Comparison of ENCODE assay signal across 16 cellular contexts in the genomic region with DNA sequence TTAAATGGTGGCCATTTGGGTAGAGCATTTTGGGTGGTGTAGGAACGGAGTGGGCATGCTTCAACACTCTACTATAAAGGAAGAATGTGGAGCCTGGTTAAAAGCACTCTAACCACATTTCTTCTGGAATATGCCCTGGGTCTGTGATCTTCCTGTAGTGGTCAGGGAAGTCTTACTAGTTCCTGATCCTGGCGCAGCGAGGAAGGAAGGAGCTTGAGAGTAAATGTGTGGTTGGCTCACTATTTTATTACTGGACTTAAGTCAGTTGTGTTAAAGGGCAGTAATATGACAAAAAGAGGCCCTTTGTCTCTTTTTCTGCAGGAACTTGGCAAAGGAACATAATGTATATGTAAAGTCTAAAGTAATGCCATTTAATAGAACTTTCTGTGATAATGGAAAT.
DNase-seq lines count a peak whose midpoint lies in the region; ATAC-seq and TF ChIP-seq lines count a peak whose summit lies in the region.
"Had no signal": no experiment of that assay in that cellular context is flagged by ENCODE, and none has a peak within 500 bp of the region (broad histone marks: within the 10 kb centered on the region; RNA-seq: fewer than 3 reads in every experiment).

No MANE protein-coding gene starts in this region.

- DNase-seq in H9 (no peak), UCSD-AML1 (lab: John Stamatoyannopoulos, UW; ENCODE audit: unreplicated experiment) (peak; percentile 12), left colon (peak in 1 of 2 donors; percentile 53), progenitor cell of endocrine pancreas (ENCODE audit: low spot score, unreplicated experiment) (no peak), RWPE1 (ENCODE audit: low spot score) (no peak), NCI-H69 (lab: John Stamatoyannopoulos, UW) (no peak), hepatic stellate cell (ENCODE audit: low spot score) (no peak)
- DNase-seq: 8988T; AML-193; C1 segment of cervical spinal cord; CD4-positive, alpha-beta memory T cell; DMS79 treated with DMSO at 0.1 percent for 48 hours; EL; IMR-90 had no signal

- H3K36me3 Mint-ChIP-seq in H9 (ENCODE audit: insufficient read depth in 1 of 3, low read depth in 3 of 3): peaks cover 0 to 8% (median 3%) of the 10 kb centered on the region in 3 experiments; a peak in 4 of 7 replicates
- no peaks in the 10 kb centered on the region for H3K36me3 Mint-ChIP-seq in progenitor cell of endocrine pancreas (ENCODE audit: insufficient read depth)
- H3K36me3 Mint-ChIP-seq: CD4-positive, alpha-beta memory T cell had no signal

- ATAC-seq in left colon: peak; percentile 80
- ATAC-seq: HCT116 had no signal

- H3K4me3 Mint-ChIP-seq in H9: no peak overlapping the region
- H3K4me3 Mint-ChIP-seq in progenitor cell of endocrine pancreas (ENCODE audit: low read depth): no peak overlapping the region
- H3K4me3 Mint-ChIP-seq: CD4-positive, alpha-beta memory T cell had no signal

- no peak overlapping the region for H2AFZ ChIP-seq in H9 (ENCODE audit: low read length)

- TF ChIP-seq CTCF in 22Rv1 (IDR thresholded peaks at IDR 0.05) (no peak), H9 (conservative IDR thresholded peaks at IDR 0.05) (no peak), progenitor cell of endocrine pancreas (IDR thresholded peaks at IDR 0.05; ENCODE audit: unreplicated experiment) (no peak), RWPE1 (conservative IDR thresholded peaks at IDR 0.05; ENCODE audit: low read depth) (no peak)

- H4K5ac ChIP-seq in H9 (ENCODE audit: insufficient read length, low read depth, low read length): no peak overlapping the region

- H3K27me3 ChIP-seq in H9 (ENCODE audit: insufficient read depth, low read length): no peaks in the 10 kb centered on the region

- H4K20me1 ChIP-seq in H9 (ENCODE audit: control insufficient read depth, insufficient read depth, insufficient read length): no peaks in the 10 kb centered on the region

- no peak overlapping the region for H3K18ac ChIP-seq in H9 (ENCODE audit: insufficient read length, low read depth, low read length)

- H3K4ac ChIP-seq in H9 (ENCODE audit: low read depth, low read length): no peak overlapping the region

- POLR2A ChIA-PET in RWPE1 (lab: Yijun Ruan, JAX; ENCODE audit: low non-redundant PET): no interaction called here

- H3K27me3 Mint-ChIP-seq in H9 (ENCODE audit: low read depth): no peaks in the 10 kb centered on the region
- no peaks in the 10 kb centered on the region for H3K27me3 Mint-ChIP-seq in progenitor cell of endocrine pancreas
- H3K27me3 Mint-ChIP-seq: CD4-positive, alpha-beta memory T cell had no signal

- H3K79me1 ChIP-seq in H9 (ENCODE audit: insufficient read depth, low read depth, low read length, poor library complexity, severe bottlenecking): no peaks in the 10 kb centered on the region

- H3K79me2 ChIP-seq in H9 (ENCODE audit: insufficient read depth, low read length): no peaks in the 10 kb centered on the region

- H4K8ac ChIP-seq in H9 (replicated peaks; ENCODE audit: insufficient read length, low read depth, low read length): no peak overlapping the region

- no peaks in the 10 kb centered on the region for H3K9me3 ChIP-seq in H9 (ENCODE audit: control insufficient read depth, low read depth, low read length)

- no peak overlapping the region for H3K4me2 ChIP-seq in H9 (ENCODE audit: insufficient read depth, insufficient read length, low read length)

- H2BK20ac ChIP-seq in H9 (ENCODE audit: low read depth, low read length, poor library complexity, severe bottlenecking): no peak overlapping the region

- intact Hi-C loops in left colon (cut with DNase I, micrococcal nuclease): no loop called here

- no peak overlapping the region for H2BK12ac ChIP-seq in H9 (ENCODE audit: insufficient read length, low read depth, low read length)

- no peak overlapping the region for H3K56ac ChIP-seq in H9 (ENCODE audit: insufficient read length, low read depth, low read length)

- peaks cover 25 to 31% of the 10 kb centered on the region in 2 experiments for H3K4me1 Mint-ChIP-seq in H9
- no peaks in the 10 kb centered on the region for H3K4me1 Mint-ChIP-seq in progenitor cell of endocrine pancreas (ENCODE audit: low read depth)

- H2AK5ac ChIP-seq in H9 (ENCODE audit: insufficient read length, low read length): peak overlapping the region; percentile 50

- H3K9me3 Mint-ChIP-seq in H9 (no peaks in the 10 kb centered on the region), progenitor cell of endocrine pancreas (ENCODE audit: low read depth) (no peaks in the 10 kb centered on the region)
- H3K9me3 Mint-ChIP-seq: CD4-positive, alpha-beta memory T cell had no signal

- H3K23ac ChIP-seq in H9 (ENCODE audit: insufficient read length, low read depth, low read length): no peak overlapping the region

- H2BK5ac ChIP-seq in H9 (ENCODE audit: insufficient read length, low read length): no peak overlapping the region

- no peak overlapping the region for H2BK15ac ChIP-seq in H9 (ENCODE audit: low read depth, low read length)

- no peak overlapping the region for H3K14ac ChIP-seq in H9 (ENCODE audit: insufficient read depth, low read length)

- no peak overlapping the region for H2BK120ac ChIP-seq in H9 (ENCODE audit: low read depth, low read length, poor library complexity, severe bottlenecking)

- H3K9ac ChIP-seq in H9 (ENCODE audit: extremely low read depth, insufficient read length, low read length): no peak overlapping the region

- WGBS in H9 (ENCODE audit: extremely low coverage, insufficient read length, low lambda C conversion rate): no CpG with 5 or more reads among the region's 3 CpGs

- H3K4me1 ChIP-seq in H9 (ENCODE audit: insufficient read depth, low read length): no peaks in the 10 kb centered on the region; the same call in 1 of the 2 replicates

- H4K91ac ChIP-seq in H9 (ENCODE audit: insufficient read length, low read depth, low read length): no peak overlapping the region

- H3T11ph ChIP-seq in H9 (ENCODE audit: low read length): no peak overlapping the region

- H3K23me2 ChIP-seq in H9 (ENCODE audit: insufficient read length, low read depth, low read length, poor library complexity, severe bottlenecking): no peaks in the 10 kb centered on the region

- CTCF ChIA-PET in RWPE1 (lab: Yijun Ruan, JAX): interaction anchor here (0.7 kb wide), 1 partner anchor 299 kb away, joined by 3 read pairs; no protein-coding TSS in a partner anchor

- H3K27ac ChIP-seq in 22Rv1 (peak overlapping the region; percentile 96), H9 (ENCODE audit: insufficient read length, low read depth, low read length) (no peak overlapping the region), RWPE1 (no peak overlapping the region)

- peak overlapping the region in 1 of 3 experiments; percentile 19; a peak in 1 of 7 replicates for H3K27ac Mint-ChIP-seq in H9
- H3K27ac Mint-ChIP-seq in progenitor cell of endocrine pancreas: no peak overlapping the region
- H3K27ac Mint-ChIP-seq: CD4-positive, alpha-beta memory T cell had no signal
